In genomic region chr2:85974395-85974794, GRCh38 we compare ENCODE assay signal across 26 cellular contexts.
DNase-seq lines count a peak whose midpoint lies in the region; ATAC-seq and TF ChIP-seq lines count a peak whose summit lies in the region.
"Had no signal": no experiment of that assay in that cellular context is flagged by ENCODE, and none has a peak within 500 bp of the region (broad histone marks: within the 10 kb centered on the region; RNA-seq: fewer than 3 reads in every experiment).

No MANE protein-coding gene starts in this region.

- peaks cover 9% of the 10 kb centered on the region for H3K9me3 Mint-ChIP-seq in type B pancreatic cell
- H3K9me3 Mint-ChIP-seq: CD4-positive, alpha-beta T cell had no signal

- no peak overlapping the region for H3K4me3 Mint-ChIP-seq in type B pancreatic cell
- H3K4me3 Mint-ChIP-seq: CD4-positive, alpha-beta T cell; IgD-negative memory B cell had no signal

- peak; percentile 51 for ATAC-seq in lung (ENCODE audit: insufficient read depth, low FRiP score)
- ATAC-seq: HCT116 had no signal

- TF ChIP-seq CTCF in lung (IDR thresholded peaks at IDR 0.05; ENCODE audit: control extremely low read depth, extremely low read depth) (no peak), type B pancreatic cell (conservative IDR thresholded peaks at IDR 0.05) (no peak), Peyer's patch (IDR thresholded peaks at IDR 0.05) (no peak)

- H3K36me3 Mint-ChIP-seq in type B pancreatic cell, result no peaks in the 10 kb centered on the region
- H3K36me3 Mint-ChIP-seq: IgD-negative memory B cell had no signal

- no peaks in the 10 kb centered on the region for H3K27me3 ChIP-seq in lung (ENCODE audit: control insufficient read depth, insufficient read depth)
- no peaks in the 10 kb centered on the region for H3K27me3 ChIP-seq in MG63
- no peaks in the 10 kb centered on the region for H3K27me3 ChIP-seq in Peyer's patch
- H3K27me3 ChIP-seq: BLaER1 had no signal

- H3K9me3 ChIP-seq in lung (ENCODE audit: control insufficient read depth in 2 of 2, insufficient read depth in 1 of 2, low read length in 1 of 2), result no peaks in the 10 kb centered on the region
- H3K9me3 ChIP-seq in MG63, result peaks cover 5% of the 10 kb centered on the region
- no peaks in the 10 kb centered on the region for H3K9me3 ChIP-seq in Peyer's patch

- WGBS in lung, 2 donors, result 71 to 96% methylated on average over 1 of the region's 1 CpG

- no peak overlapping the region for H3K27ac Mint-ChIP-seq in type B pancreatic cell
- H3K27ac Mint-ChIP-seq: CD4-positive, alpha-beta T cell had no signal

- H3K4me3 ChIP-seq in lung, result no peak overlapping the region
- H3K4me3 ChIP-seq in MG63, result no peak overlapping the region
- H3K4me3 ChIP-seq in Peyer's patch, result no peak overlapping the region
- H3K4me3 ChIP-seq: BLaER1, PC-9 had no signal

- H3K4me1 Mint-ChIP-seq in type B pancreatic cell (ENCODE audit: unreplicated experiment), result peaks cover 5% of the 10 kb centered on the region

- no peaks in the 10 kb centered on the region for H3K27me3 Mint-ChIP-seq in type B pancreatic cell
- H3K27me3 Mint-ChIP-seq: CD4-positive, alpha-beta T cell; IgD-negative memory B cell had no signal

- no peak for TF ChIP-seq POLR2A in Peyer's patch (IDR thresholded peaks at IDR 0.05)

- DNase-seq in amniotic epithelial cell (ENCODE audit: low read depth) (peak; percentile 46), fibroblast of gingiva (ENCODE audit: low read depth) (peak; percentile 39), lung (ENCODE audit: low spot score) (no peak), type B pancreatic cell (ENCODE audit: extremely low spot score, unreplicated experiment) (peak; percentile 36), MG63 (no peak), Peyer's patch (no peak)
- DNase-seq in stimulated activated CD4-positive, alpha-beta T cell treated with anti-CD3 and anti-CD28 coated beads, Interleukin-4, amount 100 ng/mL, for 24 hours, result no peak
- DNase-seq: CD4-positive, alpha-beta T cell; COR-L47; DMS53; NCI-H1092; NCI-H1417 treated with DMSO at 0.1 percent for 48 hours; NCI-H1694 treated with DMSO at 0.1 percent for 48 hours; NCI-H2081 treated with DMSO at 0.1 percent for 48 hours; NCI-H2171; NCI-H226; NCI-H510A treated with DMSO at 0.1 percent for 48 hours; NCI-H748 treated with DMSO at 0.1 percent for 48 hours; PC-9; RPMI8226; SHP77 had no signal

- H3K36me3 ChIP-seq in lung (ENCODE audit: control insufficient read depth in 2 of 2, insufficient read depth in 2 of 2, low read length in 2 of 2) (no peaks in the 10 kb centered on the region), MG63 (no peaks in the 10 kb centered on the region), Peyer's patch (no peaks in the 10 kb centered on the region)
- H3K36me3 ChIP-seq: BLaER1 had no signal

- H3K4me1 ChIP-seq in lung (ENCODE audit: control insufficient read depth in 2 of 2, insufficient read depth in 2 of 2, low read length in 2 of 2), result peaks cover 1 to 8% of the 10 kb centered on the region in 2 donors
- no peaks in the 10 kb centered on the region for H3K4me1 ChIP-seq in Peyer's patch

- H3K27ac ChIP-seq in lung (ENCODE audit: low read depth in 1 of 2, low read length in 1 of 2) (no peak overlapping the region), Peyer's patch (no peak overlapping the region)
- H3K27ac ChIP-seq: BLaER1, HL-60, KMS-11, PC-9 had no signal

Comparison
In these comparisons a context has a peak if more than half of its experiments do, and no peak if none do; other contexts are left out.
1. DNase-seq: peak in amniotic epithelial cell (single experiment), fibroblast of gingiva (single experiment) and type B pancreatic cell (single experiment); none in lung (single experiment), MG63 (single experiment), Peyer's patch (0 of 3) and stimulated activated CD4-positive, alpha-beta T cell treated with anti-CD3 and anti-CD28 coated beads, Interleukin-4, amount 100 ng/mL, for 24 hours (single experiment).